Comparison of ENCODE assay signal across 8 cellular contexts in genomic region chr12:109597795-109598427, GRCh38. TPM values are rescaled to one million over a fixed set of nuclear protein-coding genes. Genes with fewer than 3 reads are reported as not detected.
A peak's percentile ranks its signal among the peaks of the same experiment; 100 is the strongest.
DNase-seq lines count a peak whose midpoint lies in the region; ATAC-seq and TF ChIP-seq lines count a peak whose summit lies in the region.

No MANE protein-coding gene starts in this region.

- TF ChIP-seq CTCF in neural cell (IDR thresholded peaks at IDR 0.05; ENCODE audit: poor library complexity, severe bottlenecking): peak; percentile 97

- no peak overlapping the region for H2AFZ ChIP-seq in neural cell (ENCODE audit: low read depth, low read length)

- TF ChIP-seq RAD21 in neural cell (conservative IDR thresholded peaks at IDR 0.05): peak; percentile 96

- peaks cover 18% of the 10 kb centered on the region for H3K4me1 Mint-ChIP-seq in activated T-helper 17 cell treated with anti-CD3 and anti-CD28 coated beads, Interleukin-2, amount 50 U/mL, for 72 hours

- no peaks in the 10 kb centered on the region for H3K36me3 ChIP-seq in neural cell (ENCODE audit: insufficient read depth, low read length)

- peak overlapping the region; percentile 34 for H3K9ac ChIP-seq in neural cell (ENCODE audit: low read length)

- no peaks in the 10 kb centered on the region for H3K79me2 ChIP-seq in neural cell (replicated peaks; ENCODE audit: insufficient read depth, low read length)

- TF ChIP-seq EP300 in neural cell (conservative IDR thresholded peaks at IDR 0.05; ENCODE audit: poor library complexity, severe bottlenecking): no peak

- H3K9me2 ChIP-seq in neural cell (ENCODE audit: insufficient read depth, low read length): no peaks in the 10 kb centered on the region

- H3K27me3 Mint-ChIP-seq in activated T-helper 17 cell treated with anti-CD3 and anti-CD28 coated beads, Interleukin-2, amount 50 U/mL, for 72 hours: no peaks in the 10 kb centered on the region

- no peaks in the 10 kb centered on the region for H4K20me1 ChIP-seq in neural cell (ENCODE audit: insufficient read depth)

- no peaks in the 10 kb centered on the region for H3K9me3 Mint-ChIP-seq in activated T-helper 17 cell treated with anti-CD3 and anti-CD28 coated beads, Interleukin-2, amount 50 U/mL, for 72 hours

- H3K9me3 ChIP-seq in neural cell (ENCODE audit: low read length): no peaks in the 10 kb centered on the region

- no peak overlapping the region for H3K4me2 ChIP-seq in neural cell (ENCODE audit: low read length)

- H3K4me3 ChIP-seq in neural cell (ENCODE audit: low read length): no peak overlapping the region

- ATAC-seq in activated T-helper 17 cell treated with anti-CD3 and anti-CD28 coated beads, Interleukin-2, amount 50 U/mL, for 72 hours (replicated peaks): peak; percentile 43
- ATAC-seq in stimulated activated naive CD8-positive, alpha-beta T cell treated with anti-CD3 and anti-CD28 coated beads, Interleukin-15, Interleukin-2, amounts not matched to agents 100 U/mL and 50 U/mL, for 24 hours: peak; percentile 37
- ATAC-seq in HG03565 (IDR thresholded peaks at IDR 0.05; ENCODE audit: unreplicated experiment): no peak

- H3F3A ChIP-seq in neural cell (ENCODE audit: insufficient read depth, low read length, poor library complexity, severe bottlenecking): no peaks in the 10 kb centered on the region

- no peak overlapping the region for H3K27ac Mint-ChIP-seq in activated T-helper 17 cell treated with anti-CD3 and anti-CD28 coated beads, Interleukin-2, amount 50 U/mL, for 72 hours

- no peaks in the 10 kb centered on the region for H3K27me3 ChIP-seq in neural cell (ENCODE audit: insufficient read depth, low read depth, low read length)

- H3K27ac ChIP-seq in neural cell (ENCODE audit: low read length): no peak overlapping the region

- no peak overlapping the region for H3K4me3 Mint-ChIP-seq in activated T-helper 17 cell treated with anti-CD3 and anti-CD28 coated beads, Interleukin-2, amount 50 U/mL, for 72 hours

- H3K36me3 Mint-ChIP-seq in activated T-helper 17 cell treated with anti-CD3 and anti-CD28 coated beads, Interleukin-2, amount 50 U/mL, for 72 hours (ENCODE audit: low read depth): no peaks in the 10 kb centered on the region

- peak; percentile 84 for DNase-seq in ELR (ENCODE audit: low read depth)
- DNase-seq in LoVo (ENCODE audit: low spot score): peak; percentile 91
- DNase-seq in RPMI7951 (ENCODE audit: low read depth): peak; percentile 65
- DNase-seq in fibroblast of peridontal ligament (ENCODE audit: extremely low read depth): peak; percentile 76
- peak; percentile 77 for DNase-seq in stimulated activated naive CD8-positive, alpha-beta T cell treated with anti-CD3 and anti-CD28 coated beads, Interleukin-15, Interleukin-2, amounts not matched to agents 100 U/mL and 50 U/mL, for 24 hours

TF ChIP-seq in neural cell, 6 proteins besides CTCF, POLR2A, EP300 and RAD21:
- TF ChIP-seq MXI1 (conservative IDR thresholded peaks at IDR 0.05; ENCODE audit: poor library complexity, severe bottlenecking) (peak; percentile 20), TAF1 (IDR thresholded peaks at IDR 0.05; ENCODE audit: low read depth) (no peak), SMC3 (conservative IDR thresholded peaks at IDR 0.05; ENCODE audit: poor library complexity) (peak; percentile 99), EZH2 (IDR thresholded peaks at IDR 0.05; ENCODE audit: borderline replicate concordance, insufficient read depth, low read length, poor library complexity, severe bottlenecking) (no peak), POLR2AphosphoS5 (IDR thresholded peaks at IDR 0.05) (peak; percentile 13)
- TF ChIP-seq, protein P1, sequence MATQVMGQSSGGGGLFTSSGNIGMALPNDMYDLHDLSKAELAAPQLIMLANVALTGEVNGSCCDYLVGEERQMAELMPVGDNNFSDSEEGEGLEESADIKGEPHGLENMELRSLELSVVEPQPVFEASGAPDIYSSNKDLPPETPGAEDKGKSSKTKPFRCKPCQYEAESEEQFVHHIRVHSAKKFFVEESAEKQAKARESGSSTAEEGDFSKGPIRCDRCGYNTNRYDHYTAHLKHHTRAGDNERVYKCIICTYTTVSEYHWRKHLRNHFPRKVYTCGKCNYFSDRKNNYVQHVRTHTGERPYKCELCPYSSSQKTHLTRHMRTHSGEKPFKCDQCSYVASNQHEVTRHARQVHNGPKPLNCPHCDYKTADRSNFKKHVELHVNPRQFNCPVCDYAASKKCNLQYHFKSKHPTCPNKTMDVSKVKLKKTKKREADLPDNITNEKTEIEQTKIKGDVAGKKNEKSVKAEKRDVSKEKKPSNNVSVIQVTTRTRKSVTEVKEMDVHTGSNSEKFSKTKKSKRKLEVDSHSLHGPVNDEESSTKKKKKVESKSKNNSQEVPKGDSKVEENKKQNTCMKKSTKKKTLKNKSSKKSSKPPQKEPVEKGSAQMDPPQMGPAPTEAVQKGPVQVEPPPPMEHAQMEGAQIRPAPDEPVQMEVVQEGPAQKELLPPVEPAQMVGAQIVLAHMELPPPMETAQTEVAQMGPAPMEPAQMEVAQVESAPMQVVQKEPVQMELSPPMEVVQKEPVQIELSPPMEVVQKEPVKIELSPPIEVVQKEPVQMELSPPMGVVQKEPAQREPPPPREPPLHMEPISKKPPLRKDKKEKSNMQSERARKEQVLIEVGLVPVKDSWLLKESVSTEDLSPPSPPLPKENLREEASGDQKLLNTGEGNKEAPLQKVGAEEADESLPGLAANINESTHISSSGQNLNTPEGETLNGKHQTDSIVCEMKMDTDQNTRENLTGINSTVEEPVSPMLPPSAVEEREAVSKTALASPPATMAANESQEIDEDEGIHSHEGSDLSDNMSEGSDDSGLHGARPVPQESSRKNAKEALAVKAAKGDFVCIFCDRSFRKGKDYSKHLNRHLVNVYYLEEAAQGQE (IDR thresholded peaks at IDR 0.05; ENCODE audit: borderline replicate concordance): no peak

RNA-seq across cellular contexts. Expression of gene MVK, which starts 24.3 kb away (rescaled TPM):
- 12.1 and 18.0 TPM in 2 replicates for total RNA-seq in RPMI7951 (2014; rRNA removed; shearing (Covaris generic))
- 10 to 100 TPM; 10.7 to 15.6 TPM for total RNA-seq in activated T-helper 17 cell treated with anti-CD3 and anti-CD28 coated beads, Interleukin-2, amount 50 U/mL, for 72 hours
- polyA plus RNA-seq in neural cell: 45.7 and 65.5 TPM in 2 replicates
- polyA minus RNA-seq in neural cell: 36.9 and 43.8 TPM in 2 replicates

RNA-seq across cellular contexts. Expression of gene MMAB, which starts 24.6 kb away (rescaled TPM):
- total RNA-seq in RPMI7951 (2014; rRNA removed; shearing (Covaris generic)): 26.1 and 33.1 TPM in 2 replicates
- 10 to 100 TPM; 17.8 to 22.2 TPM for total RNA-seq in activated T-helper 17 cell treated with anti-CD3 and anti-CD28 coated beads, Interleukin-2, amount 50 U/mL, for 72 hours
- polyA plus RNA-seq in neural cell: 43.2 and 52.6 TPM in 2 replicates
- polyA minus RNA-seq in neural cell: 22.3 and 27.0 TPM in 2 replicates
